In the genomic region with DNA sequence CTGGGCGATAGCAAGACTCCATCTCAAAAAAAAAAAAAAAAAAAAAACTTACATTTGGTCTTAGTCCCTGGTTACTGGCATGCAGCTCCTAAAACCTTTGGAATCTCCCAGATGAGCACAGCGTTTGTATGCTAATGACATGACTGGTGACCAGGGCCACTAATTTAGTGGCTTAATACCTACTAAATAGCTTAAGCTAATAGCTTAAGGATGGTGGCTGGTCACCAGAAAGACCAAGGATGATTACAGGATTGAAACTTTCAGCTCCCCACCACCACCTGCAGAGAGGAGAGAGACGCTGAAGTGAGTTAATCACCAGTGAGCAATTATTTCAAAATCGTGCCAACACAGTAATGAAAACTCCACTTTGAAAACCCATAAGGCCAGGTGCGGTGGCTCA, we compare ENCODE assay signal across 15 cellular contexts.
"Had no signal": no experiment of that assay in that cellular context is flagged by ENCODE, and none has a peak within 500 bp of the region (broad histone marks: within the 10 kb centered on the region; RNA-seq: fewer than 3 reads in every experiment).

No MANE protein-coding gene starts in this region.

- H3K27ac ChIP-seq: foreskin keratinocyte, hepatocyte, lower lobe of right lung, tibial artery, vagina had no signal

- H3K27me3 ChIP-seq: foreskin keratinocyte, hepatocyte, tibial artery, vagina had no signal

- H3K4me2 ChIP-seq: hepatocyte had no signal

- H3K36me3 ChIP-seq: lower lobe of right lung, tibial artery, vagina had no signal

- DNase-seq: activated B cell treated with CpG ODN at 0.5 μM for 24 hours; activated CD4-positive, alpha-beta memory T cell treated with anti-CD3 and anti-CD28 coated beads, Interleukin-2, amount 10 ng/mL, durations not matched to agents 7 days and 5 days; activated CD4-positive, alpha-beta T cell treated with anti-CD3 and anti-CD28 coated beads for 48 hours; activated CD8-positive, alpha-beta memory T cell treated with anti-CD3 and anti-CD28 coated beads, Interleukin-2, amount 10 ng/mL, durations not matched to agents 7 days and 5 days; foreskin keratinocyte; left colon; lower lobe of right lung; midbrain; nephron progenitor cell; occipital lobe; retina; stimulated activated naive B cell treated with anti-CD40 and anti-IgM and Interleukin-4, amounts not matched to agents 10 μg/mL and 1 μg/mL and 100 μg/mL, for 72 hours; tibial artery had no signal

- ATAC-seq: activated CD8-positive, alpha-beta memory T cell treated with anti-CD3 and anti-CD28 coated beads, Interleukin-2, amount 10 ng/mL, durations not matched to agents 7 days and 5 days; foreskin keratinocyte; left colon; lower lobe of right lung; stimulated activated naive B cell treated with anti-CD40 and anti-IgM and Interleukin-4, amounts not matched to agents 10 μg/mL and 1 μg/mL and 100 μg/mL, for 72 hours had no signal

- H3K9me3 ChIP-seq: lower lobe of right lung, tibial artery, vagina had no signal

- H3K4me3 ChIP-seq: hepatocyte, lower lobe of right lung, tibial artery, vagina had no signal
